8 cellular contexts compared by ENCODE assay signal in genomic region chr19:12806242-12807131, GRCh38. TPM values are rescaled to one million over a fixed set of nuclear protein-coding genes. Genes with fewer than 3 reads are reported as not detected.
A peak's percentile ranks its signal among the peaks of the same experiment; 100 is the strongest.
DNase-seq lines count a peak whose midpoint lies in the region; ATAC-seq and TF ChIP-seq lines count a peak whose summit lies in the region.

Gene RNASEH2A (plus strand): TSS chr19:12806584. CDS start chr19:12806674, 90 bp downstream.

- peaks cover 18% of the 10 kb centered on the region for H3K4me1 Mint-ChIP-seq in activated CD8-positive, alpha-beta T cell treated with anti-CD3 and anti-CD28 coated beads for 36 hours (ENCODE audit: low read depth)

- ATAC-seq in HG03521 (IDR thresholded peaks at IDR 0.05; ENCODE audit: unreplicated experiment): peak; percentile 78
- peak; percentile 91 for ATAC-seq in activated CD8-positive, alpha-beta T cell treated with anti-CD3 and anti-CD28 coated beads for 36 hours

- no peak for TF ChIP-seq CTCF in activated CD8-positive, alpha-beta T cell treated with anti-CD3 and anti-CD28 coated beads for 36 hours (IDR thresholded peaks at IDR 0.05)

- peak within 1 kb of the TSS; percentile 86 for H3K4me3 Mint-ChIP-seq in activated CD8-positive, alpha-beta T cell treated with anti-CD3 and anti-CD28 coated beads for 36 hours

- peak; percentile 96 for DNase-seq in Ammon's horn (ENCODE audit: low spot score)
- peak; percentile 98 for DNase-seq in NCI-H82 (lab: John Stamatoyannopoulos, UW)
- DNase-seq in activated CD8-positive, alpha-beta T cell treated with anti-CD3 and anti-CD28 coated beads for 36 hours: peak; percentile 93
- DNase-seq in effector CD8-positive, alpha-beta T cell (lab: John Stamatoyannopoulos, UW): peak; percentile 72
- peak; percentile 92 to 93 for DNase-seq in lung microvascular endothelial cell (ENCODE audit: low read depth in 2 of 2)
- DNase-seq in stimulated activated CD4-positive, alpha-beta T cell treated with anti-CD3 and anti-CD28 coated beads, TNF-alpha, amount 100 ng/mL, for 4 hours (ENCODE audit: low read depth in 3 of 3): peak; percentile 74 to 79 (median 78)

- peak; percentile 86 for TF ChIP-seq POLR2A in GM19193 (IDR thresholded peaks at IDR 0.05; ENCODE audit: extremely low read depth, insufficient read depth, insufficient read length)

- intact Hi-C loops in activated CD8-positive, alpha-beta T cell treated with anti-CD3 and anti-CD28 coated beads for 36 hours (cut with micrococcal nuclease): no loop called here

- H3K36me3 Mint-ChIP-seq in activated CD8-positive, alpha-beta T cell treated with anti-CD3 and anti-CD28 coated beads for 36 hours (ENCODE audit: low read depth): peaks cover 27% of the 10 kb centered on the region

- CTCF ChIA-PET in activated CD8-positive, alpha-beta T cell treated with anti-CD3 and anti-CD28 coated beads for 36 hours (lab: Charles Lee): interaction anchor here (1.1 to 2.4 kb wide), 8 partner anchors 10 to 41 kb away, joined by 3 to 20 read pairs (median 5); partner anchors contain the start of gene JUNB

- H3K27me3 Mint-ChIP-seq in activated CD8-positive, alpha-beta T cell treated with anti-CD3 and anti-CD28 coated beads for 36 hours: peaks cover 2% of the 10 kb centered on the region

- peak within 1 kb of the TSS; percentile 89 for H3K27ac Mint-ChIP-seq in activated CD8-positive, alpha-beta T cell treated with anti-CD3 and anti-CD28 coated beads for 36 hours

- no peaks in the 10 kb centered on the region for H3K9me3 Mint-ChIP-seq in activated CD8-positive, alpha-beta T cell treated with anti-CD3 and anti-CD28 coated beads for 36 hours

- POLR2A ChIA-PET in activated CD8-positive, alpha-beta T cell treated with anti-CD3 and anti-CD28 coated beads for 36 hours (lab: Charles Lee): interaction anchor here (0.6 to 1.9 kb wide), 8 partner anchors 9 to 131 kb away, joined by 3 to 8 read pairs (median 3); partner anchors contain the start of genes CALR and JUNB

RNA-seq across cellular contexts. Expression of gene RNASEH2A, which starts in this region (rescaled TPM):
- total RNA-seq in activated CD8-positive, alpha-beta T cell treated with anti-CD3 and anti-CD28 coated beads for 36 hours: 10 to 100 TPM; 40.3 to 44.1 TPM
- 7.1 and 9.8 TPM in 2 replicates for total RNA-seq in lung microvascular endothelial cell

Comparison
In these comparisons a context has a peak if more than half of its experiments do, and no peak if none do; other contexts are left out.
1. Peak in every context shown above with its lines: DNase-seq and ATAC-seq.